ENCODE assay signal across 9 cellular contexts in genomic region chr18:73980289-73980979, GRCh38.
DNase-seq lines count a peak whose midpoint lies in the region; ATAC-seq, FAIRE-seq and TF ChIP-seq lines count a peak whose summit lies in the region.
"Had no signal": no experiment of that assay in that cellular context is flagged by ENCODE, and none has a peak within 500 bp of the region (broad histone marks: within the 10 kb centered on the region; RNA-seq: fewer than 3 reads in every experiment).

No MANE protein-coding gene starts in this region.

- no peak for ATAC-seq in HG02678 (IDR thresholded peaks at IDR 0.05; ENCODE audit: unreplicated experiment)
- ATAC-seq: activated CD8-positive, alpha-beta T cell treated with anti-CD3 and anti-CD28 coated beads, Interleukin-2, amount 10 ng/mL, durations not matched to agents 7 days and 5 days had no signal

- no peaks in the 10 kb centered on the region for H3K9me3 ChIP-seq in adrenal gland (replicated peaks in 1 of 3)

- intact Hi-C loops in adrenal gland (cut with DNase I), result no loop called here

- no peaks in the 10 kb centered on the region for H3K27me3 ChIP-seq in adrenal gland

- WGBS in adrenal gland, 4 donors, result 69 to 82% (median 76%) methylated on average over 6 to 9 of the region's 9 CpGs

- TF ChIP-seq POLR2A in H54 (IDR thresholded peaks at IDR 0.05; ENCODE audit: low read depth, low read length) (no peak), adrenal gland (IDR thresholded peaks at IDR 0.05) (no peak)

- TF ChIP-seq CTCF in LNCAP (IDR thresholded peaks at IDR 0.05) (peak; percentile 61), adrenal gland (IDR thresholded peaks at IDR 0.05) (peak in 1 of 6 experiments; percentile 3)

- H3K27ac ChIP-seq in adrenal gland, result no peak overlapping the region

- H3K36me3 ChIP-seq in adrenal gland (replicated peaks in 1 of 2), result no peaks in the 10 kb centered on the region

- no peaks in the 10 kb centered on the region for H3K4me1 ChIP-seq in adrenal gland (replicated peaks in 1 of 2)

- FAIRE-seq in H54 (lab: Jason Lieb, UNC), result no peak

- peak; percentile 72 for DNase-seq in DMS53 treated with DMSO at 0.1 percent for 48 hours (lab: John Stamatoyannopoulos, UW; ENCODE audit: unreplicated experiment)
- DNase-seq in amniotic epithelial cell (ENCODE audit: low read depth), result peak; percentile 6
- peak; percentile 38 for DNase-seq in kidney tubule cell (ENCODE audit: low spot score)
- no peak for DNase-seq in H54 (ENCODE audit: insufficient read length, low spot score)
- no peak for DNase-seq in adrenal gland
- no peak for DNase-seq in CD1c-positive myeloid dendritic cell (ENCODE audit: extremely low spot score)
- DNase-seq: activated CD8-positive, alpha-beta T cell treated with anti-CD3 and anti-CD28 coated beads, Interleukin-2, amount 10 ng/mL, durations not matched to agents 7 days and 5 days had no signal

- H3K4me3 ChIP-seq in adrenal gland, result no peak overlapping the region

Comparison
In these comparisons a context has a peak if more than half of its experiments do, and no peak if none do; other contexts are left out.
1. DNase-seq: peak in DMS53 treated with DMSO at 0.1 percent for 48 hours (single experiment), amniotic epithelial cell (single experiment) and kidney tubule cell (single experiment); none in H54 (single experiment), adrenal gland (0 of 7) and CD1c-positive myeloid dendritic cell (single experiment).